19 cellular contexts compared by ENCODE assay signal in the genomic region with DNA sequence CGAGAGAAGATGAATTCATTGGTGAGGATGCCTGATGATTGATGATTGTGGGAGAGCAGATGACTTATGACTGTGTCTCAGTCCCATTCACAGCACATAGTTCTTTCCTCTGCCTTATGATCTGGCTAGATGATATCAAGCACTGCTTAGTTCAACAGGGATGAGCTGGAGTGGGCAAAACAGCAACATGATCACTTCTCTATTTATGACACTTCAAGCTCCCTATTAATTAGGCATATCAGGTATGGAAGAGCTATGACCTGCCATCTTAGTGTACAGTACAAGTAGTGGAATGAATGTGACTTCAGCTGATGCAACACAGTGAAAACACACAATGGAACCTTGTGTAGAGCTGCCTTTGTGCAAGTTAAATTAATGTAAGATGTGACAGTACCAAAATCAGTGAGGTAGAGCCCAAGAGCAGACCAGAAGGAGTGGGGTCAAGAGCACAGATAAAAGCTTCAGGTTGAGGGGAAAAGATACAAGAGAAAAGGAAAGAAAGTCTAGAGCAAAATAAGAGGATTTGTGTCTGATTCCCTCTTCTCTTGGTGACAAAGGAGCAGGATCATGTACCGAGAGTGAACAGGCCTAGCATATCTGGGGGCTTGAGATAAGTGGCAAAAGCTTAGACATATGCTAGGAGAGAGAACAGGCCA.
"Had no signal": no experiment of that assay in that cellular context is flagged by ENCODE, and none has a peak within 500 bp of the region (broad histone marks: within the 10 kb centered on the region; RNA-seq: fewer than 3 reads in every experiment).

No MANE protein-coding gene starts in this region.

- DNase-seq: activated CD4-positive, alpha-beta T cell treated with anti-CD3 and anti-CD28 coated beads, Interleukin-2, amount 50 U/mL, for 4 hours; activated CD8-positive, alpha-beta memory T cell treated with anti-CD3 and anti-CD28 coated beads, Interleukin-2, amount 10 ng/mL, durations not matched to agents 7 days and 5 days; activated effector memory CD4-positive, alpha-beta T cell treated with anti-CD3 and anti-CD28 coated beads, Interleukin-2, amount 50 U/mL, for 16 hours; activated T-cell treated with anti-CD3 and anti-CD28 coated beads, Interleukin-2, amount 50 U/mL, for 24 hours; amniotic stem cell; body of pancreas; cortex of kidney; effector CD4-positive, alpha-beta T cell; esophagus squamous epithelium; foreskin fibroblast; hippocampal formation; left ventricle myocardium inferior; naive thymus-derived CD8-positive, alpha-beta T cell; stimulated activated CD4-positive, alpha-beta T cell treated with anti-CD3 and anti-CD28 coated beads, Interleukin-1b, Interleukin-23, amount 100 ng/mL, for 48 hours; T-helper 2 cell; tibial artery had no signal

- H3K27ac ChIP-seq: body of pancreas, esophagus squamous epithelium, left ventricle myocardium inferior, parathyroid adenoma, tibial artery, vagina had no signal

- H3K9me3 ChIP-seq: body of pancreas, esophagus squamous epithelium, left ventricle myocardium inferior, tibial artery, vagina had no signal

- FAIRE-seq: TTC549 had no signal

- H3K4me1 ChIP-seq: body of pancreas had no signal

- H3K4me3 ChIP-seq: body of pancreas, esophagus squamous epithelium, left ventricle myocardium inferior, tibial artery, vagina had no signal

- H3K79me2 ChIP-seq: parathyroid adenoma had no signal

- H3K9ac ChIP-seq: parathyroid adenoma had no signal

- H2AFZ ChIP-seq: parathyroid adenoma had no signal

- H3K27me3 ChIP-seq: body of pancreas, esophagus squamous epithelium, tibial artery, vagina had no signal
